In the genomic region with DNA sequence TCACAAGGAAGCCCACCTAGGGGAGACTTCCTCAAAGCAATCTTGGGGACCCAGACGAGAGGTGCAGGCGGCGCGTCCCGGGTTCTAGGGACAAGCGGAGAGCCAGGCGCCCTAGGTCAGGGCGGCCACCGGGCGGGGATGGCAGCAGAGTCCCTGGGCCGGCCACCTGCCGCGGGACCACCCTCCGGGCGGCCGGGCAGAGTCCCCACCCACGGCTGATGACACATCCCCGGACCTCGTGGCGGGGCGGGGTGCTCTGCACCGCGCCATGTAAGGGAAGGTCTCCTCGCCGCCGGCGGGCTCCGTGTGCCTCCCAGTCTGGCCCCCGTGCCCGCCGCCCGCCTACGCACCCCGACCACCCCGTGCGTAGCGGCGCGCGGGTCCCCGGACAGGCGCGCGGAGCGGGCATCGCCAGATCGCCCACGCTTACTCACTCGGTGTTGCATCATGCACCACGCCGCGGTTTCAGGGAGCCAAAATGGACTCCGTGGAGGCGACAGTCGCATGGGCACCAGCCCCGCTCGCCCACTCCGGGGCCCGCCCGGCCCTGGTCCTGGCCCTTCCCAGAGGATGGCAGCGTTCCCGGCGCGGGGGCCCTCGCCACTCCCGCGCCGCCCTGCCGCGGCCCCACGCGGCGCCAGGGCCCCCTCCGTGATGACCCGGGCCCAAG, we compare ENCODE assay signal across 8 cellular contexts. TPM values are rescaled to one million over a fixed set of nuclear protein-coding genes. Genes with fewer than 3 reads are reported as not detected.
A peak's percentile ranks its signal among the peaks of the same experiment; 100 is the strongest.
DNase-seq lines count a peak whose midpoint lies in the region; ATAC-seq and TF ChIP-seq lines count a peak whose summit lies in the region.

No MANE protein-coding gene starts in this region.

- TF ChIP-seq CTCF in gastrocnemius medialis (IDR thresholded peaks at IDR 0.05 in 4 of 5, conservative IDR thresholded peaks at IDR 0.05 in 1 of 5) = no peak

- ATAC-seq in GM19397 (IDR thresholded peaks at IDR 0.05; ENCODE audit: unreplicated experiment) (peak; percentile 38), HG03469 (IDR thresholded peaks at IDR 0.05; ENCODE audit: unreplicated experiment) (peak; percentile 35), gastrocnemius medialis (peak; percentile 66 to 76)

- in situ Hi-C loops in gastrocnemius medialis (cut with MboI; ENCODE audit: low sequenced_read_pairs in 4 of 4) = no loop called here

- peak overlapping the region; percentile 52 to 67 (median 66) for H3K27ac ChIP-seq in gastrocnemius medialis

- peak in 1 of 2 donors; percentile 12 for TF ChIP-seq POLR2A in gastrocnemius medialis (IDR thresholded peaks at IDR 0.05)

- H3K9me3 ChIP-seq in gastrocnemius medialis = no peaks in the 10 kb centered on the region

- peak overlapping the region; percentile 54 to 74 (median 59) for H3K4me3 ChIP-seq in gastrocnemius medialis

- H3K4me1 ChIP-seq in gastrocnemius medialis = peaks cover 0 to 4% of the 10 kb centered on the region in 2 donors

- peaks cover 0 to 17% (median 8%) of the 10 kb centered on the region in 3 donors for H3K27me3 ChIP-seq in gastrocnemius medialis

- no peaks in the 10 kb centered on the region for H3K36me3 ChIP-seq in gastrocnemius medialis

- DNase-seq in COLO829 (ENCODE audit: low spot score) (peak; percentile 26), SW480 (ENCODE audit: low spot score) (peak; percentile 63), amniotic epithelial cell (ENCODE audit: low read depth) (peak; percentile 67), hepatic stellate cell (ENCODE audit: low spot score) (peak; percentile 71), gastrocnemius medialis (peak in 1 of 2 donors; percentile 28), DMS153 treated with DMSO at 0.1 percent for 48 hours (lab: John Stamatoyannopoulos, UW; ENCODE audit: unreplicated experiment) (no peak)

- intact Hi-C loops in gastrocnemius medialis (cut with DNase I; ENCODE audit: low total_unique reads) = loop anchor here (5.0 to 10.0 kb wide), 4 partner anchors 83 to 880 kb away; a partner anchor contains a TSS

RNA-seq across cellular contexts. Expression of a gene that starts 0.6 kb away (rescaled TPM):
- 1 to 10 TPM; 1.6 to 4.6 (median 3.7) TPM for total RNA-seq in gastrocnemius medialis
